ENCODE assay signal across 1 cellular context in genomic region chr7:130668258-130669050, GRCh38.
TF ChIP-seq lines count a peak whose summit lies in the region.

Gene COPG2 (minus strand): TSS chr7:130668748. CDS start chr7:130668668, 80 bp downstream.

TF ChIP-seq in GM23338, 12 proteins besides CTCF, POLR2A, EP300 and RAD21 (continued from another document):
- TF ChIP-seq ZNF462 (CRISPR knock-in tag; IDR thresholded peaks at IDR 0.05) (no peak), POLR2AphosphoS5 (IDR thresholded peaks at IDR 0.05; ENCODE audit: low read depth) (peak; percentile 91)
